ENCODE assay signal across 1 cellular context in the genomic region with DNA sequence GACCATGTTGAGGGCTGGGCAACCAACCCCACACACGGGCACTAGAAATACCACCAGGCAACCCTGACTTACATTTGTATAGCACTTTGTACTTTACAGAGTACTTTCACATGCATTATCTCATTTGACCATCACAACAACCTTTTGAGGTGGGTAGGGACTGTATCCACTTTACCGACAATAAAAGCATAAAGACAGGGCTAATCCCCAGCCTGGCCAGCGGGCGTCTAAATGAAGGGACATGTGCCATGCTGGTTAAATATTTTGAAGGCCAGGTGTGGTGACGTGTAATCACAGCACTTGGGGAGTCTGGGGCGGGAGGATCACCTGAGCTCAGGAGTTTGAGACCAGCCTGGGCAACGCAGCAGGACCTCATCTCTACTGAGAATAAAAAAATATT.
TF ChIP-seq lines count a peak whose summit lies in the region.

No MANE protein-coding gene starts in this region.

TF ChIP-seq in IMR-90, 13 proteins besides CTCF, POLR2A, EP300 and RAD21:
- TF ChIP-seq CEBPB (IDR thresholded peaks at IDR 0.05; ENCODE audit: low read depth, low read length), result no peak
- TF ChIP-seq BHLHE40 (IDR thresholded peaks at IDR 0.05; ENCODE audit: low read depth, low read length), result no peak
- no peak for TF ChIP-seq MAZ (IDR thresholded peaks at IDR 0.05; ENCODE audit: borderline replicate concordance, low read depth, low read length)
- no peak for TF ChIP-seq RCOR1 (IDR thresholded peaks at IDR 0.05; ENCODE audit: insufficient replicate concordance, low read length)
- TF ChIP-seq FOS (IDR thresholded peaks at IDR 0.05; ENCODE audit: low read depth, low read length), result no peak
- no peak for TF ChIP-seq MXI1 (IDR thresholded peaks at IDR 0.05; ENCODE audit: borderline replicate concordance, low read depth, low read length)
- TF ChIP-seq ELK1 (IDR thresholded peaks at IDR 0.05; ENCODE audit: borderline replicate concordance, low read depth, low read length), result no peak
- TF ChIP-seq USF2 (IDR thresholded peaks at IDR 0.05; ENCODE audit: low read depth, low read length), result no peak
- no peak for TF ChIP-seq NFE2L2 (IDR thresholded peaks at IDR 0.05; ENCODE audit: low read depth, low read length)
